Comparison of ENCODE assay signal across 9 cellular contexts in genomic region chr18:59994357-59994756, GRCh38.
DNase-seq lines count a peak whose midpoint lies in the region; ATAC-seq and TF ChIP-seq lines count a peak whose summit lies in the region.
"Had no signal": no experiment of that assay in that cellular context is flagged by ENCODE, and none has a peak within 500 bp of the region (broad histone marks: within the 10 kb centered on the region; RNA-seq: fewer than 3 reads in every experiment).

No MANE protein-coding gene starts in this region.

- no peaks in the 10 kb centered on the region for H3K4me1 ChIP-seq in sigmoid colon

- intact Hi-C loops in sigmoid colon (cut with DNase I) = no loop called here

- H3K4me3 ChIP-seq in NB4 (ENCODE audit: low read depth, low read length) (no peak overlapping the region), fibroblast of mammary gland (ENCODE audit: control insufficient read depth, low read depth, low read length) (no peak overlapping the region), sigmoid colon (no peak overlapping the region)
- H3K4me3 ChIP-seq: PC-9 had no signal

- TF ChIP-seq POLR2A in NB4 (IDR thresholded peaks at IDR 0.05; ENCODE audit: extremely low read depth, insufficient read length) (no peak), sigmoid colon (IDR thresholded peaks at IDR 0.05) (no peak)

- no peaks in the 10 kb centered on the region for H3K9me3 ChIP-seq in sigmoid colon

- DNase-seq in NB4 (ENCODE audit: low read depth) = peak; percentile 18
- DNase-seq in fibroblast of mammary gland (ENCODE audit: low read depth) = peak; percentile 20
- DNase-seq in sigmoid colon = no peak
- no peak for DNase-seq in activated CD4-positive, alpha-beta T cell treated with anti-CD3 and anti-CD28 coated beads for 1 hour

- no peaks in the 10 kb centered on the region for H3K36me3 ChIP-seq in sigmoid colon

- TF ChIP-seq EP300 in sigmoid colon (IDR thresholded peaks at IDR 0.05) = no peak

- TF ChIP-seq CTCF in GM12873 (IDR thresholded peaks at IDR 0.05; ENCODE audit: insufficient read depth, low read depth, low read length, missing control alignments) = peak; percentile 40
- TF ChIP-seq CTCF in NB4 (IDR thresholded peaks at IDR 0.05; ENCODE audit: low read depth, low read length) = peak; percentile 14
- TF ChIP-seq CTCF in fibroblast of mammary gland (conservative IDR thresholded peaks at IDR 0.05; ENCODE audit: control insufficient read depth, insufficient read depth, low read depth, low read length) = peak; percentile 26
- TF ChIP-seq CTCF in sigmoid colon (IDR thresholded peaks at IDR 0.05) = no peak

- H3K27ac ChIP-seq in sigmoid colon = no peak overlapping the region
- H3K27ac ChIP-seq: PC-9 had no signal

- H3K27me3 ChIP-seq in sigmoid colon = peaks cover 0 to 5% (median 0%) of the 10 kb centered on the region in 3 donors

- WGBS in sigmoid colon, 2 donors = 3 to 8% methylated on average over 1 of the region's 1 CpG

- peak; percentile 73 for ATAC-seq in GM21447 (IDR thresholded peaks at IDR 0.05; ENCODE audit: unreplicated experiment)
- no peak for ATAC-seq in HG03521 (IDR thresholded peaks at IDR 0.05; ENCODE audit: unreplicated experiment)
- no peak for ATAC-seq in GM19324 (IDR thresholded peaks at IDR 0.05; ENCODE audit: low FRiP score, unreplicated experiment)

Comparison
In these comparisons a context has a peak if more than half of its experiments do, and no peak if none do; other contexts are left out.
1. CTCF ChIP-seq: peak in GM12873 (single experiment), NB4 (single experiment) and fibroblast of mammary gland (single experiment); none in sigmoid colon (0 of 4).
2. DNase-seq: peak in NB4 (single experiment) and fibroblast of mammary gland (single experiment); none in sigmoid colon (single experiment) and activated CD4-positive, alpha-beta T cell treated with anti-CD3 and anti-CD28 coated beads for 1 hour (single experiment).